In the genomic region with DNA sequence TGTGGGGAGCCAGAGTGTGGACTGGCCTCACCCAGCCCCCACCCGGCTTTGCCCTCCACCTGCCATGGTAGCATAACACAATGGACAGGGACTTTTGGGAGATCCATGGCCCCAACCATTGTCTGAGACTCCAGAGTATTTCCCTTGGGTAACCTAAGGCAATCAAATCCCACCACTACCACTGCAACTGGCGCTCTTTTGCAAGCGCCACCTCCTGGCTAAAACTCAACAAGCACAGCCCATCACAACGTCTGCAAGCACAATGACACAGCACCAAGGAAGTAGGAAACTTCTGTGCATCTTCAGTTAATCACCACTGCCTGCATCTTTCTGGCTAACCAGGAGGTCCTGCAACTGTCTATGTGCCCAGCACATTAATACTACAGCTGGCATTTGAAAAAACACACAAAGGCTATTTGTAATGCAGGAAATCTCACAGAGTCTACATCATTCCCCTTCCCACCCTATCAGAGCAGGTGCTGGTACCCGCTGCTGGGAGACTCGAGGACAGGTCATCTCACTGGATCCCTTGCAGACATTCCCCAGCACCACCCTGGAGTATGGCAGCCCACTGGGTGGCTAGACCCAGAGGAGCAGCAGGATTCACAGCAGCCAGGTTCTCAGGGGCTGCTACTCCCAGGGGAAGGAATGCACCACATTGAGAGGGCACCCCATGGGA, we compare ENCODE assay signal across 1 cellular context.
TF ChIP-seq lines count a peak whose summit lies in the region.

No MANE protein-coding gene starts in this region.

TF ChIP-seq in GM12878, 131 proteins besides CTCF, POLR2A, EP300 and RAD21 (continued from another document):
- TF ChIP-seq, protein P1, sequence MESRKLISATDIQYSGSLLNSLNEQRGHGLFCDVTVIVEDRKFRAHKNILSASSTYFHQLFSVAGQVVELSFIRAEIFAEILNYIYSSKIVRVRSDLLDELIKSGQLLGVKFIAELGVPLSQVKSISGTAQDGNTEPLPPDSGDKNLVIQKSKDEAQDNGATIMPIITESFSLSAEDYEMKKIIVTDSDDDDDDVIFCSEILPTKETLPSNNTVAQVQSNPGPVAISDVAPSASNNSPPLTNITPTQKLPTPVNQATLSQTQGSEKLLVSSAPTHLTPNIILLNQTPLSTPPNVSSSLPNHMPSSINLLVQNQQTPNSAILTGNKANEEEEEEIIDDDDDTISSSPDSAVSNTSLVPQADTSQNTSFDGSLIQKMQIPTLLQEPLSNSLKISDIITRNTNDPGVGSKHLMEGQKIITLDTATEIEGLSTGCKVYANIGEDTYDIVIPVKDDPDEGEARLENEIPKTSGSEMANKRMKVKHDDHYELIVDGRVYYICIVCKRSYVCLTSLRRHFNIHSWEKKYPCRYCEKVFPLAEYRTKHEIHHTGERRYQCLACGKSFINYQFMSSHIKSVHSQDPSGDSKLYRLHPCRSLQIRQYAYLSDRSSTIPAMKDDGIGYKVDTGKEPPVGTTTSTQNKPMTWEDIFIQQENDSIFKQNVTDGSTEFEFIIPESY (IDR thresholded peaks at IDR 0.05) = 0 out of 2 replicates have a peak, but pooled peaks have one; percentile 65
- TF ChIP-seq SMARCA5 (IDR thresholded peaks at IDR 0.05) (no peak), BACH1 (IDR thresholded peaks at IDR 0.05; ENCODE audit: borderline replicate concordance) (no peak)
